In the genomic region with DNA sequence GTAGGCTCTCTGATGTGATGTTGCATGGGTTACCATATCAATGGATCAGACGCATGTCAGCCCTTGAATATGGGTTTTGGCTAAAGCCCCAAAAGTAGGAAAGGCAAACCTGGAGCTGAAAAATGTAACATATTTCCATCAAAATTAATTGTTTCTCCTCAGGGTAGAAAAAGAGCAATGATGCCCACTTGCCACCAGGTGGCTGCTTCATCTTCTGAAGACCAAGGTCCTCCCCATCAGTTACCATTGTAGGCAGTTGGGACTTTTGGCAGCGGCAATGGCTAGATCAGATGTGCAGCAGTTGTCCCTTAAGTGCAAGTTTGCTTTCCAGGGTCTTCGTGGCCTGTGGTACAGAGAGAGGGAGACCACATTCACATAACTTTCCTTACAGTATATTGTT, we compare ENCODE assay signal across 9 cellular contexts.
DNase-seq lines count a peak whose midpoint lies in the region; ATAC-seq, FAIRE-seq and TF ChIP-seq lines count a peak whose summit lies in the region.
"Had no signal": no experiment of that assay in that cellular context is flagged by ENCODE, and none has a peak within 500 bp of the region (broad histone marks: within the 10 kb centered on the region; RNA-seq: fewer than 3 reads in every experiment).

No MANE protein-coding gene starts in this region.

- TF ChIP-seq POLR2A in H54 (IDR thresholded peaks at IDR 0.05; ENCODE audit: low read depth, low read length) = no peak

- 43% methylated on average over 3 of the region's 3 CpGs for WGBS in pancreas, 2 donors

- H3K4me3 ChIP-seq in choroid plexus epithelial cell (ENCODE audit: low read depth, low read length) (no peak overlapping the region), pancreas (no peak overlapping the region)
- H3K4me3 ChIP-seq: SK-N-MC had no signal

- DNase-seq in AG20443 (ENCODE audit: low spot score) (peak; percentile 54), NCI-H446 (lab: John Stamatoyannopoulos, UW) (peak; percentile 15 to 42), choroid plexus epithelial cell (ENCODE audit: low read depth) (peak; percentile 68), pancreas (peak in 4 of 6 donors; percentile 5 to 45 (median 18)), H54 (ENCODE audit: insufficient read length, low spot score) (no peak), NCI-H187 treated with DMSO at 0.1 percent for 48 hours (lab: John Stamatoyannopoulos, UW) (no peak)

- no peak overlapping the region for H3K27ac ChIP-seq in pancreas
- H3K27ac ChIP-seq: SK-N-MC had no signal

- no peaks in the 10 kb centered on the region for H3K9me3 ChIP-seq in pancreas

- no peaks in the 10 kb centered on the region for H3K27me3 ChIP-seq in pancreas

- no peaks in the 10 kb centered on the region for H3K36me3 ChIP-seq in pancreas

- ATAC-seq in GM18498 (IDR thresholded peaks at IDR 0.05; ENCODE audit: unreplicated experiment) (peak; percentile 95), HG02798 (IDR thresholded peaks at IDR 0.05; ENCODE audit: poor library complexity, unreplicated experiment) (peak; percentile 89), pancreas (peak in 3 of 4 donors; percentile 60 to 75 (median 65))

- intact Hi-C loops in pancreas (cut with DNase I) = no loop called here

- FAIRE-seq in pancreas (lab: Jason Lieb, UNC) (no peak), H54 (lab: Jason Lieb, UNC) (no peak)

- H3K4me1 ChIP-seq in pancreas = no peaks in the 10 kb centered on the region

- TF ChIP-seq CTCF in choroid plexus epithelial cell (conservative IDR thresholded peaks at IDR 0.05; ENCODE audit: low read depth, low read length) (peak; percentile 82), pancreas (IDR thresholded peaks at IDR 0.05) (peak in 3 of 4 donors; percentile 13 to 39 (median 13))

Comparison
In these comparisons a context has a peak if more than half of its experiments do, and no peak if none do; other contexts are left out.
1. DNase-seq: peak in AG20443 (single experiment), NCI-H446 (2 of 2), choroid plexus epithelial cell (single experiment) and pancreas (4 of 6); none in H54 (single experiment) and NCI-H187 treated with DMSO at 0.1 percent for 48 hours (single experiment).
2. Peak in every context shown above with its lines, with median percentiles within 50 percentile points of each other: ATAC-seq.